Comparison of ENCODE assay signal across 7 cellular contexts in genomic region chr9:78272307-78272706, GRCh38.
"Had no signal": no experiment of that assay in that cellular context is flagged by ENCODE, and none has a peak within 500 bp of the region (broad histone marks: within the 10 kb centered on the region; RNA-seq: fewer than 3 reads in every experiment).

No MANE protein-coding gene starts in this region.

- H3K9me3 Mint-ChIP-seq: IgD-negative memory B cell had no signal

- H3K27ac Mint-ChIP-seq: IgD-negative memory B cell had no signal

- H3K4me3 ChIP-seq: K562 had no signal

- H3K27ac ChIP-seq: HL-60 had no signal

- DNase-seq: IMR-90, KBM-7, KG1 had no signal

- FAIRE-seq: HTR-8/SVneo, K562 had no signal

- H3K27me3 Mint-ChIP-seq: IgD-negative memory B cell had no signal

- ATAC-seq: K562 had no signal

- H3K4me1 Mint-ChIP-seq: IgD-negative memory B cell had no signal

- H3K4me3 Mint-ChIP-seq: IgD-negative memory B cell had no signal
